8 cellular contexts compared by ENCODE assay signal in the genomic region with DNA sequence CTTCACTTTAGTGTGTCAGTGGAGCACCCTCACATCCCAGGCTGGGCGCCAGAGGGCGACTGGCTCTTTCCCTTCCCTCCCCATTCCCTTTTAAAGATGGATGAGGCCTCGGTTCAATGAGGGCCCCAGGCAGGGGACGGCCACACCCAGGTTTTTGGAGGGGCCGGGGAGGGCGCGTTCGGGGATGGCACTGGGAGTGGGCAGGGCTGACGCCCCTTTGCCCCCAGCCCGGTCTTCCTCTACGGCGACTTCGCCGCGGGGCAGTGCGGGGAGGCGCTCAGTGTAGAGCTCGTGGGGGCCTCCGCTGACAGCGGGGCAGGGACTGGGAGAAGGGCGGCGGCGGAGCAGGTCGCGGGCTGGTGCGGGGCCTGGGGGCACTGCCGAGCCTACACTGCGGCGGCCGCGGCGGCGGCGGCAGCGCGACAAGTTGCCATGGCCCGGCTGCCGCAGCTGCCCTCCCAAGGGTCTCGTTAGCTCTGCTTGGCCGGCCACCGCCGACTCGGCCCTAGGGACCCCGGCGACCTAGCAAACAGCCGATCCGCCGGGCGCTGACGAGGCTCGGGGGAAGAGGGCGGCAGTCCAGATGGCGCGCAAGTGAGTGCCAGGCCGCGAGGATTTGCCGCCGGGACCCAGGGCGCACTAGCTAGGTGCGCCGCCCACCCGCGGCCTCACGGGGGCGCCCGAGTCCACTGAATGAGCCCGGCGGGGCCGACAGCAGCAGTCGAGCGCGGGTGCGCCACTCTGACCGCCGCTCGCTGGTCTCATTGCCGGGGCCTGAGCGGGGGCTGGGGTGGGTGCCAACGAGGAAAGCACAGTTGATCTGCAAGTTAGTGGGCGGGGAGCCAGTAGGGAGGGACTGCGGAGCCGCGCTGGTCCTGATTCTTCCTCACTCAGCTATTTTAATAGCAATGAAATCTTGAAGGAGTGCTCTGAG.
DNase-seq lines count a peak whose midpoint lies in the region; ATAC-seq and TF ChIP-seq lines count a peak whose summit lies in the region.

No MANE protein-coding gene starts in this region.

- no peaks in the 10 kb centered on the region for H3K27me3 ChIP-seq in Peyer's patch

- H3K27me3 Mint-ChIP-seq in IgD-negative memory B cell, result peaks cover 1% of the 10 kb centered on the region
- H3K27me3 Mint-ChIP-seq in naive thymus-derived CD8-positive, alpha-beta T cell, result peaks cover 3 to 13% (median 8%) of the 10 kb centered on the region in 5 donors

- no peaks in the 10 kb centered on the region for H3K9me3 Mint-ChIP-seq in IgD-negative memory B cell
- H3K9me3 Mint-ChIP-seq in naive thymus-derived CD8-positive, alpha-beta T cell, result no peaks in the 10 kb centered on the region
- H3K9me3 Mint-ChIP-seq in stimulated activated effector memory CD8-positive, alpha-beta T cell treated with anti-CD3 and anti-CD28 coated beads, Interleukin-12 subunit alpha, Interleukin-12 subunit beta, amount 100 ng/mL, for 72 hours, result no peaks in the 10 kb centered on the region

- POLR2A ChIA-PET in naive thymus-derived CD8-positive, alpha-beta T cell (lab: Charles Lee), result no interaction called here

- H3K4me3 ChIP-seq in Peyer's patch, result peak overlapping the region; percentile 37 to 65 (median 62)

- no peaks in the 10 kb centered on the region for H3K9me3 ChIP-seq in Peyer's patch

- peak overlapping the region; percentile 66 to 89 (median 79) for H3K4me3 Mint-ChIP-seq in IgD-negative memory B cell
- H3K4me3 Mint-ChIP-seq in naive thymus-derived CD8-positive, alpha-beta T cell, result peak overlapping the region; percentile 61 to 83 (median 79)
- peak overlapping the region; percentile 64 for H3K4me3 Mint-ChIP-seq in stimulated activated effector memory CD8-positive, alpha-beta T cell treated with anti-CD3 and anti-CD28 coated beads, Interleukin-12 subunit alpha, Interleukin-12 subunit beta, amount 100 ng/mL, for 72 hours

- H3K4me1 Mint-ChIP-seq in IgD-negative memory B cell, result peaks cover 0 to 5% (median 5%) of the 10 kb centered on the region in 3 donors
- peaks cover 0 to 9% (median 3%) of the 10 kb centered on the region in 4 donors for H3K4me1 Mint-ChIP-seq in naive thymus-derived CD8-positive, alpha-beta T cell
- H3K4me1 Mint-ChIP-seq in stimulated activated effector memory CD8-positive, alpha-beta T cell treated with anti-CD3 and anti-CD28 coated beads, Interleukin-12 subunit alpha, Interleukin-12 subunit beta, amount 100 ng/mL, for 72 hours, result no peaks in the 10 kb centered on the region

- no peaks in the 10 kb centered on the region for H3K36me3 ChIP-seq in Peyer's patch

- peak; percentile 86 to 95 (median 94) for TF ChIP-seq CTCF in Peyer's patch (IDR thresholded peaks at IDR 0.05)

- peaks cover 0 to 6% (median 0%) of the 10 kb centered on the region in 4 donors for H3K4me1 ChIP-seq in Peyer's patch

- peak overlapping the region in 1 of 4 donors; percentile 31 for H3K27ac ChIP-seq in Peyer's patch

- peak; percentile 93 for ATAC-seq in GM21717 (IDR thresholded peaks at IDR 0.05; ENCODE audit: unreplicated experiment)
- peak; percentile 91 to 97 for ATAC-seq in naive thymus-derived CD8-positive, alpha-beta T cell
- peak; percentile 89 for ATAC-seq in stimulated activated effector memory CD8-positive, alpha-beta T cell treated with anti-CD3 and anti-CD28 coated beads, Interleukin-12 subunit alpha, Interleukin-12 subunit beta, amount 100 ng/mL, for 72 hours

- TF ChIP-seq POLR2A in Peyer's patch (IDR thresholded peaks at IDR 0.05), result no peak

- peaks cover 2% of the 10 kb centered on the region for H3K36me3 Mint-ChIP-seq in IgD-negative memory B cell
- H3K36me3 Mint-ChIP-seq in naive thymus-derived CD8-positive, alpha-beta T cell, result peaks cover 0 to 1% (median 0%) of the 10 kb centered on the region in 3 donors
- H3K36me3 Mint-ChIP-seq in stimulated activated effector memory CD8-positive, alpha-beta T cell treated with anti-CD3 and anti-CD28 coated beads, Interleukin-12 subunit alpha, Interleukin-12 subunit beta, amount 100 ng/mL, for 72 hours, result no peaks in the 10 kb centered on the region

- no peak overlapping the region for H3K27ac Mint-ChIP-seq in IgD-negative memory B cell
- H3K27ac Mint-ChIP-seq in naive thymus-derived CD8-positive, alpha-beta T cell, result peak overlapping the region in 1 of 10 donors; percentile 55
- no peak overlapping the region for H3K27ac Mint-ChIP-seq in stimulated activated effector memory CD8-positive, alpha-beta T cell treated with anti-CD3 and anti-CD28 coated beads, Interleukin-12 subunit alpha, Interleukin-12 subunit beta, amount 100 ng/mL, for 72 hours

- peak; percentile 71 for DNase-seq in DMS79 (lab: John Stamatoyannopoulos, UW)
- DNase-seq in Peyer's patch, result peak; percentile 79 to 92 (median 89)
- peak; percentile 74 to 76 for DNase-seq in activated T-helper 1 cell treated with anti-CD3 and anti-CD28 coated beads, Interleukin-2, amount 50 U/mL, for 16 hours (ENCODE audit: low read depth in 1 of 2, low spot score in 1 of 2)
- peak; percentile 86 for DNase-seq in fibroblast of peridontal ligament (ENCODE audit: extremely low read depth)
- DNase-seq in naive thymus-derived CD8-positive, alpha-beta T cell, result peak; percentile 63 to 86 (median 82)
- peak; percentile 96 for DNase-seq in stimulated activated effector memory CD8-positive, alpha-beta T cell treated with anti-CD3 and anti-CD28 coated beads, Interleukin-12 subunit alpha, Interleukin-12 subunit beta, amount 100 ng/mL, for 72 hours (ENCODE audit: low spot score in 2 of 2)
